21 cellular contexts compared by ENCODE assay signal in genomic region chr5:157165668-157166067, GRCh38. TPM values are rescaled to one million over a fixed set of nuclear protein-coding genes. Genes with fewer than 3 reads are reported as not detected.
"Had no signal": no experiment of that assay in that cellular context is flagged by ENCODE, and none has a peak within 500 bp of the region (broad histone marks: within the 10 kb centered on the region; RNA-seq: fewer than 3 reads in every experiment).

No MANE protein-coding gene starts in this region.

- H3K4me3 Mint-ChIP-seq: naive B cell, WTC11 had no signal

- H3K27me3 ChIP-seq: body of pancreas, sigmoid colon, spleen, transverse colon, vagina had no signal

- H3K27ac ChIP-seq: body of pancreas, left lung, pancreas, sigmoid colon, spleen, transverse colon, vagina had no signal

- H3K27me3 Mint-ChIP-seq: naive B cell had no signal

- H3K4me1 ChIP-seq: body of pancreas, left lung, pancreas, sigmoid colon, spleen, transverse colon, vagina had no signal

- H3K9me3 ChIP-seq: body of pancreas, left lung, pancreas, transverse colon, vagina had no signal

- DNase-seq: activated CD4-positive, alpha-beta T cell treated with anti-CD3 and anti-CD28 coated beads, Interleukin-2, amount 50 U/mL, for 4 hours; activated gamma-delta T cell treated with Interleukin-2 at 50 U/mL for 16 hours; amniotic stem cell; body of pancreas; caudate nucleus; hippocampal formation; left lung; naive B cell; pancreas; Right ventricle myocardium superior; sigmoid colon; spleen; stimulated activated CD4-positive, alpha-beta T cell treated with anti-CD3 and anti-CD28 coated beads, Interleukin-2, amount 100 ng/mL, for 24 hours; stimulated activated naive CD4-positive, alpha-beta T cell; transverse colon had no signal

- H3K27ac Mint-ChIP-seq: naive B cell; T-helper 1 cell treated with Interleukin-12 subunit alpha and Interleukin-12 subunit beta and Interleukin-4 antibody, amounts not matched to agents 30 μg/mL and 1 μg/mL, for 36 hours; WTC11 had no signal

- H3K4me3 ChIP-seq: body of pancreas, left lung, pancreas, sigmoid colon, spleen, transverse colon, vagina had no signal

- ATAC-seq: body of pancreas, left lung, pancreas, WTC11 had no signal

- H3K36me3 ChIP-seq: left lung, pancreas, sigmoid colon, spleen, transverse colon, vagina had no signal

RNA-seq across cellular contexts. Expression of gene GARIN3, which starts 0.4 kb away (rescaled TPM):
- total RNA-seq: body of pancreas, left lung, mononuclear cell, pancreas, Right ventricle myocardium superior, sigmoid colon, spleen, transverse colon, vagina, WTC11 had no signal
- polyA plus RNA-seq: esophagus, keratinocyte, pancreas, sigmoid colon, spleen had no signal

RNA-seq across cellular contexts. Expression of gene ITK, which starts 15.0 kb away (rescaled TPM):
- polyA plus RNA-seq: keratinocyte had no signal
